ENCODE assay signal across 16 cellular contexts in the genomic region with DNA sequence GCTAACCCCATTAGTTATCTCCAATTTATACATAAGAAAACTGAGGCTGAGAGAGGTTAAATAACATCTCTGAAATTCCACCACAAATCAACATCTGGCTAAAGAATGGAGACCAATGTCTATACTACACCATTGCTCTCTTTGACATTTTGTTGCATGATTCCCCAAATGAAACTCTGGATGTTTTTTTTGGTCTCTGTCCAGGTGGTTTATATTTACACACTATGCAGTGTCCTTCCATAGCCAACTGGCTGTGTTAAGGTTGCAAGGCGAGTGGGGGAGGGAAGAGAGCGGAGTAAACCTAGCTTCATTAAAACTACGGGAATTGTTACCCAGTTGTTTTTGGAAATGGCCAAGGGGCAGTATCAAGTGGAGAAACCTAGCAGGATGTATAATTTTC.
A peak's percentile ranks its signal among the peaks of the same experiment; 100 is the strongest.
DNase-seq lines count a peak whose midpoint lies in the region; ATAC-seq lines count a peak whose summit lies in the region.
"Had no signal": no experiment of that assay in that cellular context is flagged by ENCODE, and none has a peak within 500 bp of the region (broad histone marks: within the 10 kb centered on the region; RNA-seq: fewer than 3 reads in every experiment).

No MANE protein-coding gene starts in this region.

- ATAC-seq in left lobe of liver (peak; percentile 65), GM21786 (IDR thresholded peaks at IDR 0.05; ENCODE audit: unreplicated experiment) (no peak)
- ATAC-seq in stimulated activated naive CD8-positive, alpha-beta T cell treated with anti-CD3 and anti-CD28 coated beads, Interleukin-15, amount 100 ng/mL, for 72 hours = no peak

- no peak overlapping the region for H3K4me3 Mint-ChIP-seq in stimulated activated naive CD8-positive, alpha-beta T cell treated with anti-CD3 and anti-CD28 coated beads, Interleukin-15, amount 100 ng/mL, for 72 hours
- H3K4me3 Mint-ChIP-seq: CD4-positive, alpha-beta T cell had no signal

- H3K27ac Mint-ChIP-seq in stimulated activated naive CD8-positive, alpha-beta T cell treated with anti-CD3 and anti-CD28 coated beads, Interleukin-15, amount 100 ng/mL, for 72 hours = no peak overlapping the region
- H3K27ac Mint-ChIP-seq: CD4-positive, alpha-beta T cell had no signal

- H3K27me3 Mint-ChIP-seq in stimulated activated naive CD8-positive, alpha-beta T cell treated with anti-CD3 and anti-CD28 coated beads, Interleukin-15, amount 100 ng/mL, for 72 hours = peaks cover 19% of the 10 kb centered on the region

- H3K4me1 Mint-ChIP-seq in stimulated activated naive CD8-positive, alpha-beta T cell treated with anti-CD3 and anti-CD28 coated beads, Interleukin-15, amount 100 ng/mL, for 72 hours = no peaks in the 10 kb centered on the region

- DNase-seq in ELF-1 (ENCODE audit: low read depth, low spot score) (peak; percentile 7), NCI-H748 (lab: John Stamatoyannopoulos, UW; ENCODE audit: unreplicated experiment) (peak; percentile 40), fibroblast of gingiva (ENCODE audit: low read depth) (peak; percentile 49), left lobe of liver (ENCODE audit: low spot score) (no peak), CD1c-positive myeloid dendritic cell (ENCODE audit: extremely low spot score) (no peak), NCI-H345 (lab: John Stamatoyannopoulos, UW) (no peak)
- DNase-seq in stimulated activated naive CD8-positive, alpha-beta T cell treated with anti-CD3 and anti-CD28 coated beads, Interleukin-15, amount 100 ng/mL, for 72 hours = no peak
- DNase-seq: Calu3; CD4-positive, alpha-beta T cell; DND-41; NCI-H1436; NCI-H2107; NCI-H226; NCI-H82; SHP77 treated with DMSO at 0.1 percent for 48 hours had no signal

- H3K9me3 Mint-ChIP-seq in stimulated activated naive CD8-positive, alpha-beta T cell treated with anti-CD3 and anti-CD28 coated beads, Interleukin-15, amount 100 ng/mL, for 72 hours = peaks cover 0 to 9% of the 10 kb centered on the region in 2 donors
- H3K9me3 Mint-ChIP-seq: CD4-positive, alpha-beta T cell had no signal

Comparison
In these comparisons a context has a peak if more than half of its experiments do, and no peak if none do; other contexts are left out.
1. DNase-seq: peak in ELF-1 (single experiment), NCI-H748 (single experiment) and fibroblast of gingiva (single experiment); none in left lobe of liver (single experiment), CD1c-positive myeloid dendritic cell (single experiment), NCI-H345 (single experiment) and stimulated activated naive CD8-positive, alpha-beta T cell treated with anti-CD3 and anti-CD28 coated beads, Interleukin-15, amount 100 ng/mL, for 72 hours (0 of 2).